Comparison of ENCODE assay signal across 17 cellular contexts in the genomic region with DNA sequence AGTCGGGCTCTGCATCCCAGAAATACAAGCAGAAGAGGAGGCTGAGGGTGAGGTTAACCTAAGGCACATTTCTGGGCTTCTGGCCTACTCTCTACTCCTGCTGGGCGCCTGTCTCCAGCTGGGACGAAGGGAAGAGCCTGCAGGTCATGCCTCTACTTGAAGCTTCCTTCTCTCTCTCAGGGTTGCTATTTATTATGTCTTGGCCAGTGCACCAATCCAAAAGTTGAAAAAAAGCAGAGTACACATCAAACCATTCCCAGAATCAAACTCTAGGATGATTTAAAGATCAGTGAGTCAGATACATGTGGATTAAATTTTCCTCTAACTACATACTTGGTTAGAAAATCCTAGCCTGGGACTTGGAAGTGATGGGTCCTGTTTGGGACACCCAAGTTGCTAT.
DNase-seq lines count a peak whose midpoint lies in the region; ATAC-seq and TF ChIP-seq lines count a peak whose summit lies in the region.
"Had no signal": no experiment of that assay in that cellular context is flagged by ENCODE, and none has a peak within 500 bp of the region (broad histone marks: within the 10 kb centered on the region; RNA-seq: fewer than 3 reads in every experiment).

No MANE protein-coding gene starts in this region.

- ATAC-seq in esophagus mucosa (peak; percentile 47), omental fat pad (ENCODE audit: low FRiP score) (peak; percentile 65)
- ATAC-seq in effector memory CD8-positive, alpha-beta T cell (replicated peaks): no peak
- ATAC-seq: naive thymus-derived CD8-positive, alpha-beta T cell; T-cell had no signal

- no peaks in the 10 kb centered on the region for H3K9me3 Mint-ChIP-seq in effector memory CD8-positive, alpha-beta T cell
- H3K9me3 Mint-ChIP-seq: activated CD4-positive, alpha-beta T cell treated with anti-CD3 and anti-CD28 coated beads, Interleukin-2, amount 10 ng/mL, durations not matched to agents 7 days and 5 days; naive thymus-derived CD8-positive, alpha-beta T cell; T-cell had no signal

- no peaks in the 10 kb centered on the region for H3K36me3 ChIP-seq in vagina

- no peak for TF ChIP-seq POLR2A in vagina (IDR thresholded peaks at IDR 0.05)

- no peaks in the 10 kb centered on the region for H3K4me1 Mint-ChIP-seq in effector memory CD8-positive, alpha-beta T cell (ENCODE audit: low read depth in 2 of 2)
- H3K4me1 Mint-ChIP-seq: activated CD4-positive, alpha-beta T cell treated with anti-CD3 and anti-CD28 coated beads, Interleukin-2, amount 10 ng/mL, durations not matched to agents 7 days and 5 days; T-cell had no signal

- peak overlapping the region; percentile 88 for H3K27ac ChIP-seq in vagina

- peaks cover 27% of the 10 kb centered on the region for H3K4me1 ChIP-seq in vagina

- intact Hi-C loops in vagina (cut with DNase I): no loop called here

- H3K4me3 ChIP-seq in vagina: no peak overlapping the region
- H3K4me3 ChIP-seq: lung had no signal

- H3K27me3 ChIP-seq in vagina: no peaks in the 10 kb centered on the region

- no peak overlapping the region for H3K27ac Mint-ChIP-seq in effector memory CD8-positive, alpha-beta T cell
- H3K27ac Mint-ChIP-seq: activated CD4-positive, alpha-beta T cell treated with anti-CD3 and anti-CD28 coated beads, Interleukin-2, amount 10 ng/mL, durations not matched to agents 7 days and 5 days; naive thymus-derived CD8-positive, alpha-beta T cell; progenitor cell of endocrine pancreas; T-cell had no signal

- H3K27me3 Mint-ChIP-seq in effector memory CD8-positive, alpha-beta T cell: peaks cover 5 to 43% of the 10 kb centered on the region in 2 donors
- H3K27me3 Mint-ChIP-seq: naive thymus-derived CD8-positive, alpha-beta T cell had no signal

- no peak overlapping the region for H3K4me3 Mint-ChIP-seq in effector memory CD8-positive, alpha-beta T cell
- H3K4me3 Mint-ChIP-seq: activated CD4-positive, alpha-beta T cell treated with anti-CD3 and anti-CD28 coated beads, Interleukin-2, amount 10 ng/mL, durations not matched to agents 7 days and 5 days; naive thymus-derived CD8-positive, alpha-beta T cell; T-cell had no signal

- TF ChIP-seq CTCF in omental fat pad (IDR thresholded peaks at IDR 0.05) (no peak), vagina (IDR thresholded peaks at IDR 0.05) (no peak)

- DNase-seq in NCI-H446 treated with DMSO at 0.1 percent for 48 hours (lab: John Stamatoyannopoulos, UW): peak; percentile 29
- DNase-seq in omental fat pad (ENCODE audit: low spot score): no peak
- DNase-seq in vagina (ENCODE audit: extremely low spot score in 2 of 2): no peak
- no peak for DNase-seq in effector memory CD8-positive, alpha-beta T cell
- no peak for DNase-seq in kidney tubule cell (ENCODE audit: low spot score)
- DNase-seq in NAMALWA (ENCODE audit: low spot score): no peak
- DNase-seq: activated CD4-positive, alpha-beta T cell treated with anti-CD3 and anti-CD28 coated beads, Interleukin-2, amount 10 ng/mL, durations not matched to agents 7 days and 5 days; activated CD8-positive, alpha-beta memory T cell treated with anti-CD3 and anti-CD28 coated beads, Interleukin-2, amount 50 U/mL, for 48 hours; activated effector memory CD4-positive, alpha-beta T cell treated with Interleukin-2 at 50 U/mL for 16 hours; caudate nucleus; COR-L47; naive thymus-derived CD8-positive, alpha-beta T cell; NCI-H1694; T-cell had no signal

- H3K9me3 ChIP-seq in vagina: no peaks in the 10 kb centered on the region

- H3K36me3 Mint-ChIP-seq in effector memory CD8-positive, alpha-beta T cell (ENCODE audit: insufficient read depth): no peaks in the 10 kb centered on the region
- H3K36me3 Mint-ChIP-seq: naive thymus-derived CD8-positive, alpha-beta T cell; T-cell had no signal
